4 cellular contexts compared by ENCODE assay signal in genomic region chr3:114103858-114104257, GRCh38.
TF ChIP-seq lines count a peak whose summit lies in the region.

No MANE protein-coding gene starts in this region.

TF ChIP-seq in HepG2, 621 proteins besides CTCF, POLR2A, EP300 and RAD21 (continues in another document):
- TF ChIP-seq ZBTB40 (IDR thresholded peaks at IDR 0.05) (no peak; the same call in 1 of the 2 replicates), ZBTB40 (CRISPR knock-in tag; IDR thresholded peaks at IDR 0.05) (peak; percentile 64)

TF ChIP-seq in GM23338, 12 proteins besides CTCF, POLR2A, EP300 and RAD21 (continues in another document):
- TF ChIP-seq POLR2AphosphoS5 (IDR thresholded peaks at IDR 0.05; ENCODE audit: low read depth) (no peak), ETS1 (IDR thresholded peaks at IDR 0.05) (no peak), NANOG (IDR thresholded peaks at IDR 0.05; ENCODE audit: borderline replicate concordance) (no peak), JUNB (IDR thresholded peaks at IDR 0.05; ENCODE audit: unreplicated experiment) (no peak), ZNF114 (CRISPR knock-in tag; IDR thresholded peaks at IDR 0.05) (no peak), STAT1 (IDR thresholded peaks at IDR 0.05; ENCODE audit: unreplicated experiment) (no peak), EZH2 (IDR thresholded peaks at IDR 0.05; ENCODE audit: low read depth, unreplicated experiment) (no peak), EZH2phosphoT487 (IDR thresholded peaks at IDR 0.05; ENCODE audit: unreplicated experiment) (no peak)

TF ChIP-seq in HEK293T, 16 proteins besides CTCF, POLR2A, EP300 and RAD21:
- TF ChIP-seq ZNF384 (IDR thresholded peaks at IDR 0.05) (peak; percentile 26; the same call in 1 of the 2 replicates), TARDBP (IDR thresholded peaks at IDR 0.05) (no peak)

TF ChIP-seq in K562, 482 proteins besides CTCF, POLR2A, EP300 and RAD21:
- TF ChIP-seq RHOXF2B (CRISPR knock-in tag; conservative IDR thresholded peaks at IDR 0.05) (no peak), KLF16 (IDR thresholded peaks at IDR 0.05) (no peak), TAF7 (tag; IDR thresholded peaks at IDR 0.05) (no peak), ZNF384 (IDR thresholded peaks at IDR 0.05; ENCODE audit: low read depth, low read length) (0 out of 2 replicates have a peak, but pooled peaks have one; percentile 42), RNF2 (IDR thresholded peaks at IDR 0.05) (no peak), BRD4 (IDR thresholded peaks at IDR 0.05) (no peak), ZBTB40 (IDR thresholded peaks at IDR 0.05) (peak; percentile 65), ZBTB40 (CRISPR knock-in tag; IDR thresholded peaks at IDR 0.05) (no peak), SMARCE1 (IDR thresholded peaks at IDR 0.05) (no peak), TBL1XR1 (IDR thresholded peaks at IDR 0.05; ENCODE audit: low read length in 2 of 2) (no peak), CCAR2 (IDR thresholded peaks at IDR 0.05; ENCODE audit: low read depth, low read length) (no peak), ASH1L (IDR thresholded peaks at IDR 0.05; ENCODE audit: borderline replicate concordance, low read depth, partially characterized antibody) (no peak), NR2F6 (CRISPR knock-in tag; IDR thresholded peaks at IDR 0.05) (no peak)
